1 cellular context compared by ENCODE assay signal in the genomic region with DNA sequence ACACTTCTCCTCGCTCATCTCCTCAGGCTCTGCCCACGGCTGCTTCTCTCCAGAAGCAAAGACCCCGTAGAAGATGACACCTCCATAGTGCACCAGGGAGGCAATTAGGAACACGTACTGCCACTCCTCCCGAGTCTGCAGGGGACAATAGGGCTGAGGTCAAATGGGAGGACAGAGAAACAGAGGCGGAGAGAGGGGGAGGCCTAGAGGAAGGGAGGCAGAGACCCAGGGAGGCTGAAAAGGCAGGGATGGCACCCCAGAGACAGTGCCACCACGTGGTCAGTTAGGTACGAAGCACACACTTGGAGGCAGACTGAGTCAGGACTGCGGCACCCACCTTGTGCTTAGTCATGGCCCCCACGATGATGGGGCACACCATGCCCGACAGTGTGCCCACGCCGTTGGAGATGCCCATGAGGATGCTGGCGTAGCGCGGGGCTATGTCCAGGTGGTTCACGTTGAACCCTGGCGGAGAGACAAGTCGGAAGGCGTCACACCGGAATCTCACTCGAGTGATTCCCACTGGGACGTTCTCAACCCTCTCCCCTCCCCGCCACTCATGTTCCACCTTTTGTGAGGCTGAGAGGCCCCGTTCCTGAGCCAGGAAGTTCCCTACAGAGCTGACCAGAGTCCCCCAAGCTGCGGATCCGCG.
TF ChIP-seq lines count a peak whose summit lies in the region.

No MANE protein-coding gene starts in this region.

TF ChIP-seq in IMR-90, 13 proteins besides CTCF, POLR2A, EP300 and RAD21:
- TF ChIP-seq CHD1 (IDR thresholded peaks at IDR 0.05; ENCODE audit: low read depth, low read length) (no peak), NFE2L2 (IDR thresholded peaks at IDR 0.05; ENCODE audit: low read depth, low read length) (no peak), MAZ (IDR thresholded peaks at IDR 0.05; ENCODE audit: borderline replicate concordance, low read depth, low read length) (no peak), MXI1 (IDR thresholded peaks at IDR 0.05; ENCODE audit: borderline replicate concordance, low read depth, low read length) (no peak), SMC3 (IDR thresholded peaks at IDR 0.05; ENCODE audit: low read depth, low read length) (no peak), FOS (IDR thresholded peaks at IDR 0.05; ENCODE audit: low read depth, low read length) (no peak), CEBPB (IDR thresholded peaks at IDR 0.05; ENCODE audit: low read depth, low read length) (no peak), BHLHE40 (IDR thresholded peaks at IDR 0.05; ENCODE audit: low read depth, low read length) (no peak)
- TF ChIP-seq, protein P1, sequence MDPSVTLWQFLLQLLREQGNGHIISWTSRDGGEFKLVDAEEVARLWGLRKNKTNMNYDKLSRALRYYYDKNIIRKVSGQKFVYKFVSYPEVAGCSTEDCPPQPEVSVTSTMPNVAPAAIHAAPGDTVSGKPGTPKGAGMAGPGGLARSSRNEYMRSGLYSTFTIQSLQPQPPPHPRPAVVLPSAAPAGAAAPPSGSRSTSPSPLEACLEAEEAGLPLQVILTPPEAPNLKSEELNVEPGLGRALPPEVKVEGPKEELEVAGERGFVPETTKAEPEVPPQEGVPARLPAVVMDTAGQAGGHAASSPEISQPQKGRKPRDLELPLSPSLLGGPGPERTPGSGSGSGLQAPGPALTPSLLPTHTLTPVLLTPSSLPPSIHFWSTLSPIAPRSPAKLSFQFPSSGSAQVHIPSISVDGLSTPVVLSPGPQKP (IDR thresholded peaks at IDR 0.05; ENCODE audit: borderline replicate concordance, low read depth, low read length) = no peak
- TF ChIP-seq, protein P2, sequence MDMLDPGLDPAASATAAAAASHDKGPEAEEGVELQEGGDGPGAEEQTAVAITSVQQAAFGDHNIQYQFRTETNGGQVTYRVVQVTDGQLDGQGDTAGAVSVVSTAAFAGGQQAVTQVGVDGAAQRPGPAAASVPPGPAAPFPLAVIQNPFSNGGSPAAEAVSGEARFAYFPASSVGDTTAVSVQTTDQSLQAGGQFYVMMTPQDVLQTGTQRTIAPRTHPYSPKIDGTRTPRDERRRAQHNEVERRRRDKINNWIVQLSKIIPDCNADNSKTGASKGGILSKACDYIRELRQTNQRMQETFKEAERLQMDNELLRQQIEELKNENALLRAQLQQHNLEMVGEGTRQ (IDR thresholded peaks at IDR 0.05; ENCODE audit: low read depth, low read length) = no peak
TF ChIP-seq in IMR-90: peak in this region for 0.
